ENCODE assay signal across 19 cellular contexts in the genomic region with DNA sequence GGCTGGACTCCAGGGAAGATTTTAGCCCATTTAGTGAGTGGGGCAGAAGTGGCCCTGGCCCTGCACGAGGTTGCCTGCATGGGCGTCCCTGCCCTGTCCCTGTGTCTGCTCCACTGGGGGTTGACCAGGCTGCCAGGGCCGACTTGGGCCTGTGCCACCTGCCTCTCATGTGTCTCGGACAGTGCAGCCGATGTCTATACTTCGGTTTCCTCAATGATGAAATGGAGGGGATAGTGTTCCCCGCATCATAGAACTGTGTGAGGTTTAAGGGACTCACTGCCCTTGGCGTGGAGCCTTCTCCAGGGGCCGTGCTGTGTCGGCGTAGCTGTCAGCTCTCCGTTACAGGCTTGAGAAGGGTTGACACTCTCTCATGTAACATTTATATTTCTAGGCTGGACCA. TPM values are rescaled to one million over a fixed set of nuclear protein-coding genes. Genes with fewer than 3 reads are reported as not detected.
DNase-seq lines count a peak whose midpoint lies in the region; ATAC-seq and TF ChIP-seq lines count a peak whose summit lies in the region.
"Had no signal": no experiment of that assay in that cellular context is flagged by ENCODE, and none has a peak within 500 bp of the region (broad histone marks: within the 10 kb centered on the region; RNA-seq: fewer than 3 reads in every experiment).

No MANE protein-coding gene starts in this region.

- H3K9me3 ChIP-seq in right cardiac atrium (ENCODE audit: control insufficient read depth, low read length) (no peaks in the 10 kb centered on the region), aorta (ENCODE audit: control insufficient read depth, low read length) (no peaks in the 10 kb centered on the region)

- no peak overlapping the region for H3K27ac Mint-ChIP-seq in endothelial cell (ENCODE audit: unreplicated experiment)

- no peak for TF ChIP-seq CTCF in endothelial cell (IDR thresholded peaks at IDR 0.05; ENCODE audit: unreplicated experiment)

- H3K27me3 Mint-ChIP-seq in endothelial cell (ENCODE audit: unreplicated experiment): peaks cover 14% of the 10 kb centered on the region
- H3K27me3 Mint-ChIP-seq: CD8-positive, alpha-beta memory T cell had no signal

- no peaks in the 10 kb centered on the region for H3K9me3 Mint-ChIP-seq in endothelial cell (ENCODE audit: unreplicated experiment)
- H3K9me3 Mint-ChIP-seq: CD8-positive, alpha-beta memory T cell had no signal

- no peaks in the 10 kb centered on the region for H3K27me3 ChIP-seq in right cardiac atrium (ENCODE audit: control insufficient read depth, insufficient read depth)
- no peaks in the 10 kb centered on the region for H3K27me3 ChIP-seq in aorta (ENCODE audit: control insufficient read depth in 1 of 2, insufficient read depth in 2 of 2, low read length in 1 of 2)

- DNase-seq in left ventricle myocardium superior (peak; percentile 53), right cardiac atrium (no peak), endothelial cell (ENCODE audit: low spot score) (no peak), posterior vena cava (ENCODE audit: low spot score) (peak; percentile 59), aorta (peak; percentile 20 to 53), HuH-7 (ENCODE audit: low spot score) (no peak)
- DNase-seq: GOT3, Kasumi-1, NCI-H1694 treated with DMSO at 0.1 percent for 48 hours, NCI-H2081 treated with DMSO at 0.1 percent for 48 hours, NCI-H2171 treated with DMSO at 0.1 percent for 48 hours, NCI-H446, NCI-H526, RPMI8226 had no signal

- no peak overlapping the region for H3K27ac ChIP-seq in right cardiac atrium (ENCODE audit: low read length)
- H3K27ac ChIP-seq in aorta (ENCODE audit: low read depth in 1 of 2, low read length in 2 of 2): no peak overlapping the region
- H3K27ac ChIP-seq: C4-2B had no signal

- 86% methylated on average over 12 of the region's 12 CpGs for WGBS in right cardiac atrium
- 93% methylated on average over 12 of the region's 12 CpGs for WGBS in aorta, 2 donors

- no peak overlapping the region for H3K4me3 ChIP-seq in right cardiac atrium (ENCODE audit: low read length)
- H3K4me3 ChIP-seq in aorta (ENCODE audit: low read length in 2 of 2): no peak overlapping the region

- intact Hi-C loops in left ventricle myocardium superior (cut with micrococcal nuclease): no loop called here
- intact Hi-C loops in right cardiac atrium (cut with DNase I): no loop called here
- intact Hi-C loops in posterior vena cava (cut with DNase I): no loop called here
- intact Hi-C loops in aorta (cut with DNase I): no loop called here

- H3K4me1 Mint-ChIP-seq in endothelial cell (ENCODE audit: unreplicated experiment): peaks cover 6% of the 10 kb centered on the region

- H3K4me3 Mint-ChIP-seq in endothelial cell (ENCODE audit: unreplicated experiment): peak overlapping the region; percentile 49
- H3K4me3 Mint-ChIP-seq: CD8-positive, alpha-beta memory T cell had no signal

- peaks cover 3 to 4% of the 10 kb centered on the region in 2 donors for H3K36me3 ChIP-seq in aorta (ENCODE audit: control insufficient read depth in 1 of 2, insufficient read depth in 2 of 2, low read length in 1 of 2)

- ATAC-seq in left ventricle myocardium superior: peak; percentile 39
- ATAC-seq in right cardiac atrium: no peak
- ATAC-seq in aorta (ENCODE audit: low FRiP score): no peak
- ATAC-seq in GM18907 (IDR thresholded peaks at IDR 0.05; ENCODE audit: unreplicated experiment): no peak
- ATAC-seq in HG02870 (IDR thresholded peaks at IDR 0.05; ENCODE audit: unreplicated experiment): no peak
- ATAC-seq: HCT116 had no signal

- H3K4me1 ChIP-seq in right cardiac atrium (ENCODE audit: control insufficient read depth, insufficient read depth, low read length) (no peaks in the 10 kb centered on the region), aorta (ENCODE audit: control insufficient read depth in 1 of 2, insufficient read depth in 2 of 2, low read length in 2 of 2) (no peaks in the 10 kb centered on the region)

- H3K36me3 Mint-ChIP-seq in endothelial cell (ENCODE audit: low read depth, unreplicated experiment): peaks cover 53% of the 10 kb centered on the region

RNA-seq across cellular contexts. Expression of gene MSANTD1, which starts 27.0 kb away (rescaled TPM):
- total RNA-seq in left ventricle myocardium superior (0.45 TPM), right cardiac atrium (under 1 TPM; 0.23 to 0.40 (median 0.34) TPM), endothelial cell (ENCODE audit: unreplicated experiment) (0.97 TPM), posterior vena cava (1 to 10 TPM in 1 of 2 donors, under 1 TPM in 1; 0.71 to 1.1 TPM), aorta (1 to 10 TPM; 1.9 to 3.5 TPM)
- polyA plus RNA-seq in right cardiac atrium (0.20 TPM), aorta (under 1 TPM in 1 of 2 donors, not detected in 1; 0.33 TPM)
- polyA plus RNA-seq: CD8-positive, alpha-beta memory T cell had no signal

Comparison
In these comparisons a context has a peak if more than half of its experiments do, and no peak if none do; other contexts are left out.
1. DNase-seq: peak in left ventricle myocardium superior (single experiment), posterior vena cava (single experiment) and aorta (2 of 2); none in right cardiac atrium (0 of 3), endothelial cell (single experiment) and HuH-7 (single experiment).